Comparison of ENCODE assay signal across 1 cellular context in genomic region chr19:10096615-10096963, GRCh38.
TF ChIP-seq lines count a peak whose summit lies in the region.

No MANE protein-coding gene starts in this region.

TF ChIP-seq in SK-N-SH, 30 proteins besides CTCF, POLR2A, EP300 and RAD21 (continued from another document):
- TF ChIP-seq REST (IDR thresholded peaks at IDR 0.05; ENCODE audit: low read depth, low read length) (no peak), USF2 (IDR thresholded peaks at IDR 0.05; ENCODE audit: borderline replicate concordance, low read depth, low read length) (no peak), CHD2 (IDR thresholded peaks at IDR 0.05; ENCODE audit: low read length, partially characterized antibody) (no peak), PBX3 (IDR thresholded peaks at IDR 0.05) (no peak), JUND (IDR thresholded peaks at IDR 0.05) (no peak), GATA2 (CRISPR knock-in tag; IDR thresholded peaks at IDR 0.05) (no peak), SIN3A (IDR thresholded peaks at IDR 0.05; ENCODE audit: borderline replicate concordance, low read depth, low read length) (no peak)
